Comparison of ENCODE assay signal across 1 cellular context in the genomic region with DNA sequence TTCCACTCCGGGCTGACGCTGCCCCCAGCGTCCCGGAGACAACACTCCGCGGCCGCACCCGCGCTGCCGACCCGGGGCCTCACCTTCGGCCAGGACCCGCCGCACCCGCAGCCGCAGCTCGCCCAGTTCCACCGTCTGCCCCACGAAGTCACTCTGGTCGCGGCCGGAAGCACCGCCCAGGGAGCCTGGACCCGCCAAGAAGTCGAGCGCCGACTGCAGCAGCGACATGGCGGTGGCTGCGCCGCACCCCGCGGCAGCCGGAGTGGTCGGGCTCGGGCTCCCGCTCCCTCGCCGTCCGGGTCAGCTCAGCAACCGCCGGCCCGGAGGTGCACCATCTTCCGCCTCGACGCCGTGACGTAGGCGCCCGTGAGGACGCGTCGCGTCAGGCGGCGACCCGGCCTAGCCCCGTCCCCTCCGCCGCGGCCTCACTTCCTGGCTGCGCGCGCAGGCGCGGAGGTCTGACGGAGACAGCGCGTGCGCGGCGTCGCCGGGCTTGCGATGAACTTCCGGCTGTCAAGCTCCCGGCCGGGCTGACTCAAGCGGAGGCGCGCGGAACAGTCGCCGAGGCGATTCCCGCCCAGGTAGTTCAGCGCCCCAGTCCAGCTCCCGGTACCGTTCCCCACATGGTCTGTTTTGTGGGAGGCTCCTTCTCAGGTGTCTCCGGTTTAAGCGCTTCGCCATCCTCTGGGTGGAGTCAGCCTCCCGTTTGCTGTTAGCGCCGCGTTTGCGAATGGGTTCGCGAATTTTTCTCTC.
TF ChIP-seq lines count a peak whose summit lies in the region.

GAK (minus strand) TSS at position 357 of the 753 bp plus-strand sequence; CDS start at position 228, 129 bp downstream.
A gene with protein sequence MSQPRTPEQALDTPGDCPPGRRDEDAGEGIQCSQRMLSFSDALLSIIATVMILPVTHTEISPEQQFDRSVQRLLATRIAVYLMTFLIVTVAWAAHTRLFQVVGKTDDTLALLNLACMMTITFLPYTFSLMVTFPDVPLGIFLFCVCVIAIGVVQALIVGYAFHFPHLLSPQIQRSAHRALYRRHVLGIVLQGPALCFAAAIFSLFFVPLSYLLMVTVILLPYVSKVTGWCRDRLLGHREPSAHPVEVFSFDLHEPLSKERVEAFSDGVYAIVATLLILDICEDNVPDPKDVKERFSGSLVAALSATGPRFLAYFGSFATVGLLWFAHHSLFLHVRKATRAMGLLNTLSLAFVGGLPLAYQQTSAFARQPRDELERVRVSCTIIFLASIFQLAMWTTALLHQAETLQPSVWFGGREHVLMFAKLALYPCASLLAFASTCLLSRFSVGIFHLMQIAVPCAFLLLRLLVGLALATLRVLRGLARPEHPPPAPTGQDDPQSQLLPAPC (plus strand): TSS at position 501 of the 753 bp plus-strand sequence. CDS start 15,280 bp downstream, outside the sequence.

TF ChIP-seq in HepG2, 621 proteins besides CTCF, POLR2A, EP300 and RAD21 (continued from another document and continues in another):
- TF ChIP-seq ZNF318 (CRISPR knock-in tag; IDR thresholded peaks at IDR 0.05) (no peak), ZNF550 (CRISPR knock-in tag; IDR thresholded peaks at IDR 0.05; ENCODE audit: borderline replicate concordance) (no peak), ZFP91 (CRISPR knock-in tag; IDR thresholded peaks at IDR 0.05; ENCODE audit: borderline replicate concordance) (peak; percentile 79; the same call in 1 of the 2 replicates), HNRNPLL (IDR thresholded peaks at IDR 0.05; ENCODE audit: low read depth, low read length, poor library complexity, severe bottlenecking) (peak; percentile 63), ZNF20 (CRISPR knock-in tag; IDR thresholded peaks at IDR 0.05) (no peak), ZNF230 (CRISPR knock-in tag; IDR thresholded peaks at IDR 0.05) (no peak; the same call in 1 of the 2 replicates), ZNF672 (CRISPR knock-in tag; IDR thresholded peaks at IDR 0.05) (no peak), ZNF629 (CRISPR knock-in tag; conservative IDR thresholded peaks at IDR 0.05) (no peak), CBX2 (IDR thresholded peaks at IDR 0.05; ENCODE audit: low read depth, low read length) (no peak), CBX2 (CRISPR knock-in tag; IDR thresholded peaks at IDR 0.05; ENCODE audit: low read depth) (no peak), NFIB (CRISPR knock-in tag; IDR thresholded peaks at IDR 0.05; ENCODE audit: borderline replicate concordance) (no peak), ARHGAP35 (CRISPR knock-in tag; IDR thresholded peaks at IDR 0.05; ENCODE audit: borderline replicate concordance) (peak; percentile 92), REL (CRISPR knock-in tag; conservative IDR thresholded peaks at IDR 0.05) (0 out of 2 replicates have a peak, but pooled peaks have one; percentile 77), SKI (IDR thresholded peaks at IDR 0.05; ENCODE audit: partially characterized antibody) (peak; percentile 59), ZNF607 (CRISPR knock-in tag; IDR thresholded peaks at IDR 0.05; ENCODE audit: borderline replicate concordance) (peak; percentile 85), XBP1 (CRISPR knock-in tag; IDR thresholded peaks at IDR 0.05) (no peak), ISX (CRISPR knock-in tag; conservative IDR thresholded peaks at IDR 0.05) (no peak), DMAP1 (CRISPR knock-in tag; IDR thresholded peaks at IDR 0.05) (peak; percentile 27; the same call in 1 of the 2 replicates), RAD51 (IDR thresholded peaks at IDR 0.05; ENCODE audit: borderline replicate concordance) (no peak), HNF1A (IDR thresholded peaks at IDR 0.05; ENCODE audit: low read depth) (no peak), HNF1A (CRISPR knock-in tag; IDR thresholded peaks at IDR 0.05; ENCODE audit: borderline replicate concordance) (peak; percentile 32; the same call in 1 of the 2 replicates), HNRNPH1 (optimal IDR thresholded peaks at IDR 0.05; ENCODE audit: low read depth, low read length) (no peak), SUZ12 (IDR thresholded peaks at IDR 0.05; ENCODE audit: low read depth, low read length) (no peak), ZNF564 (CRISPR knock-in tag; IDR thresholded peaks at IDR 0.05) (peak; percentile 70; the same call in 1 of the 2 replicates), MYC (CRISPR knock-in tag; IDR thresholded peaks at IDR 0.05; ENCODE audit: borderline replicate concordance) (no peak; the same call in 1 of the 2 replicates)
- TF ChIP-seq, protein P1, sequence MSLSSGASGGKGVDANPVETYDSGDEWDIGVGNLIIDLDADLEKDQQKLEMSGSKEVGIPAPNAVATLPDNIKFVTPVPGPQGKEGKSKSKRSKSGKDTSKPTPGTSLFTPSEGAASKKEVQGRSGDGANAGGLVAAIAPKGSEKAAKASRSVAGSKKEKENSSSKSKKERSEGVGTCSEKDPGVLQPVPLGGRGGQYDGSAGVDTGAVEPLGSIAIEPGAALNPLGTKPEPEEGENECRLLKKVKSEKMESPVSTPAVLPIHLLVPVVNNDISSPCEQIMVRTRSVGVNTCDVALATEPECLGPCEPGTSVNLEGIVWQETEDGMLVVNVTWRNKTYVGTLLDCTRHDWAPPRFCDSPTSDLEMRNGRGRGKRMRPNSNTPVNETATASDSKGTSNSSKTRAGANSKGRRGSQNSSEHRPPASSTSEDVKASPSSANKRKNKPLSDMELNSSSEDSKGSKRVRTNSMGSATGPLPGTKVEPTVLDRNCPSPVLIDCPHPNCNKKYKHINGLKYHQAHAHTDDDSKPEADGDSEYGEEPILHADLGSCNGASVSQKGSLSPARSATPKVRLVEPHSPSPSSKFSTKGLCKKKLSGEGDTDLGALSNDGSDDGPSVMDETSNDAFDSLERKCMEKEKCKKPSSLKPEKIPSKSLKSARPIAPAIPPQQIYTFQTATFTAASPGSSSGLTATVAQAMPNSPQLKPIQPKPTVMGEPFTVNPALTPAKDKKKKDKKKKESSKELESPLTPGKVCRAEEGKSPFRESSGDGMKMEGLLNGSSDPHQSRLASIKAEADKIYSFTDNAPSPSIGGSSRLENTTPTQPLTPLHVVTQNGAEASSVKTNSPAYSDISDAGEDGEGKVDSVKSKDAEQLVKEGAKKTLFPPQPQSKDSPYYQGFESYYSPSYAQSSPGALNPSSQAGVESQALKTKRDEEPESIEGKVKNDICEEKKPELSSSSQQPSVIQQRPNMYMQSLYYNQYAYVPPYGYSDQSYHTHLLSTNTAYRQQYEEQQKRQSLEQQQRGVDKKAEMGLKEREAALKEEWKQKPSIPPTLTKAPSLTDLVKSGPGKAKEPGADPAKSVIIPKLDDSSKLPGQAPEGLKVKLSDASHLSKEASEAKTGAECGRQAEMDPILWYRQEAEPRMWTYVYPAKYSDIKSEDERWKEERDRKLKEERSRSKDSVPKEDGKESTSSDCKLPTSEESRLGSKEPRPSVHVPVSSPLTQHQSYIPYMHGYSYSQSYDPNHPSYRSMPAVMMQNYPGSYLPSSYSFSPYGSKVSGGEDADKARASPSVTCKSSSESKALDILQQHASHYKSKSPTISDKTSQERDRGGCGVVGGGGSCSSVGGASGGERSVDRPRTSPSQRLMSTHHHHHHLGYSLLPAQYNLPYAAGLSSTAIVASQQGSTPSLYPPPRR (CRISPR knock-in tag; IDR thresholded peaks at IDR 0.05; ENCODE audit: borderline replicate concordance): no peak; the same call in 1 of the 2 replicates
- TF ChIP-seq, protein P2, sequence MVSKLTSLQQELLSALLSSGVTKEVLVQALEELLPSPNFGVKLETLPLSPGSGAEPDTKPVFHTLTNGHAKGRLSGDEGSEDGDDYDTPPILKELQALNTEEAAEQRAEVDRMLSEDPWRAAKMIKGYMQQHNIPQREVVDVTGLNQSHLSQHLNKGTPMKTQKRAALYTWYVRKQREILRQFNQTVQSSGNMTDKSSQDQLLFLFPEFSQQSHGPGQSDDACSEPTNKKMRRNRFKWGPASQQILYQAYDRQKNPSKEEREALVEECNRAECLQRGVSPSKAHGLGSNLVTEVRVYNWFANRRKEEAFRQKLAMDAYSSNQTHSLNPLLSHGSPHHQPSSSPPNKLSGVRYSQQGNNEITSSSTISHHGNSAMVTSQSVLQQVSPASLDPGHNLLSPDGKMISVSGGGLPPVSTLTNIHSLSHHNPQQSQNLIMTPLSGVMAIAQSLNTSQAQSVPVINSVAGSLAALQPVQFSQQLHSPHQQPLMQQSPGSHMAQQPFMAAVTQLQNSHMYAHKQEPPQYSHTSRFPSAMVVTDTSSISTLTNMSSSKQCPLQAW (CRISPR knock-in tag; IDR thresholded peaks at IDR 0.05): peak; percentile 23; the same call in 1 of the 2 replicates
